ENCODE assay signal across 9 cellular contexts in the genomic region with DNA sequence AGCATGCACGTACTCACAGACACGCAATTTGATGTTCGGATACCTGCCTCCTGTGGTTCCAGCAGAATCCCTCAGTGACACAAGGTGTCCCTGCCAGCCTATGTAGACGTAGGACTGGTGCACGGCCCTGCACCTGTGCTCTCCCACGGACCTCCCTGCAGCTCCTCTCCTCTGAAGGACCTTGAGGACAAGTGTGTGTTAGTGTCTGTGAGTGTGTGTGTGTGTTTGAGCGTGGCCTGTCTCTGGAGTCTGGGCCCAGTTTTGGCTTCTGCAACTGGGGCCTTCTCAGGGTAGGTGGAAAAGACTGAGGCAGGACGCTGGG. TPM values are rescaled to one million over a fixed set of nuclear protein-coding genes. Genes with fewer than 3 reads are reported as not detected.
DNase-seq lines count a peak whose midpoint lies in the region; ATAC-seq, FAIRE-seq and TF ChIP-seq lines count a peak whose summit lies in the region.
"Had no signal": no experiment of that assay in that cellular context is flagged by ENCODE, and none has a peak within 500 bp of the region (broad histone marks: within the 10 kb centered on the region; RNA-seq: fewer than 3 reads in every experiment).

No MANE protein-coding gene starts in this region.

- no peak for ATAC-seq in activated naive CD8-positive, alpha-beta T cell treated with anti-CD3 and anti-CD28 coated beads, Interleukin-2, amount 10 ng/mL, durations not matched to agents 7 days and 5 days (ENCODE audit: low read depth)
- ATAC-seq in HG03354 (IDR thresholded peaks at IDR 0.05; ENCODE audit: poor library complexity, severe bottlenecking, unreplicated experiment), result no peak

- H3K4me2 ChIP-seq in keratinocyte (ENCODE audit: control insufficient read depth, extremely low read depth, insufficient read depth, low read depth, low read length), result peak overlapping the region; percentile 70

- DNase-seq in activated CD4-positive, alpha-beta T cell treated with anti-CD3 and anti-CD28 coated beads, Interleukin-2, amount 10 ng/mL, durations not matched to agents 24 days and 14 days, result no peak
- DNase-seq in activated CD4-positive, alpha-beta T cell treated with anti-CD3 and anti-CD28 coated beads, Interleukin-2, amount 50 U/mL, for 1 hour, result no peak
- no peak for DNase-seq in activated naive CD8-positive, alpha-beta T cell treated with anti-CD3 and anti-CD28 coated beads, Interleukin-2, amount 10 ng/mL, durations not matched to agents 7 days and 5 days
- no peak for DNase-seq in keratinocyte (ENCODE audit: low read depth, low spot score)
- DNase-seq in testis, result no peak
- no peak for DNase-seq in NCI-H146 treated with DMSO at 0.1 percent for 48 hours (lab: John Stamatoyannopoulos, UW; ENCODE audit: unreplicated experiment)
- no peak for DNase-seq in stimulated activated CD4-positive, alpha-beta T cell treated with anti-CD3 and anti-CD28 coated beads, Interleukin-1b, Interleukin-23, amount 100 ng/mL, for 48 hours

- H3K27me3 Mint-ChIP-seq in activated CD4-positive, alpha-beta T cell treated with anti-CD3 and anti-CD28 coated beads, Interleukin-2, amount 10 ng/mL, durations not matched to agents 24 days and 14 days, result peaks cover 62% of the 10 kb centered on the region
- H3K27me3 Mint-ChIP-seq in activated naive CD8-positive, alpha-beta T cell treated with anti-CD3 and anti-CD28 coated beads, Interleukin-2, amount 10 ng/mL, durations not matched to agents 7 days and 5 days, result peaks cover 51% of the 10 kb centered on the region

- intact Hi-C loops in activated CD4-positive, alpha-beta T cell treated with anti-CD3 and anti-CD28 coated beads, Interleukin-2, amount 10 ng/mL, durations not matched to agents 24 days and 14 days (cut with micrococcal nuclease), result no loop called here
- intact Hi-C loops in testis (cut with DNase I; ENCODE audit: low total_unique reads), result no loop called here

- H3K79me2 ChIP-seq in keratinocyte (ENCODE audit: control insufficient read depth, insufficient read depth, low read length), result no peaks in the 10 kb centered on the region

- POLR2A ChIA-PET in activated naive CD8-positive, alpha-beta T cell treated with anti-CD3 and anti-CD28 coated beads, Interleukin-2, amount 10 ng/mL, durations not matched to agents 7 days and 5 days (lab: Charles Lee), result no interaction called here

- TF ChIP-seq CTCF in keratinocyte (optimal IDR thresholded peaks at IDR 0.05 in 1 of 3, IDR thresholded peaks at IDR 0.05 in 1 of 3, conservative IDR thresholded peaks at IDR 0.05 in 1 of 3; ENCODE audit: extremely low read depth in 1 of 3, insufficient read depth in 2 of 3, low read length in 3 of 3) (no peak), testis (IDR thresholded peaks at IDR 0.05) (no peak)

- H3K27ac ChIP-seq in keratinocyte (ENCODE audit: control insufficient read depth, insufficient read depth, low read length) (no peak overlapping the region), testis (no peak overlapping the region)

- dilution Hi-C loops in keratinocyte (cut with MboI; ENCODE audit: extremely low pct_ligation_motif_present, low sequenced_read_pairs), result no loop called here

- no peaks in the 10 kb centered on the region for H4K20me1 ChIP-seq in keratinocyte (ENCODE audit: control insufficient read depth, extremely low read depth, insufficient read depth, low read length)

- 28% methylated on average over 4 to 8 of the region's 8 CpGs for WGBS in testis, 2 donors

- no peaks in the 10 kb centered on the region for H3K9me3 Mint-ChIP-seq in activated CD4-positive, alpha-beta T cell treated with anti-CD3 and anti-CD28 coated beads, Interleukin-2, amount 10 ng/mL, durations not matched to agents 24 days and 14 days
- H3K9me3 Mint-ChIP-seq in activated naive CD8-positive, alpha-beta T cell treated with anti-CD3 and anti-CD28 coated beads, Interleukin-2, amount 10 ng/mL, durations not matched to agents 7 days and 5 days, result no peaks in the 10 kb centered on the region

- peaks cover 6% of the 10 kb centered on the region for H3K4me1 Mint-ChIP-seq in activated CD4-positive, alpha-beta T cell treated with anti-CD3 and anti-CD28 coated beads, Interleukin-2, amount 10 ng/mL, durations not matched to agents 24 days and 14 days
- peaks cover 12% of the 10 kb centered on the region for H3K4me1 Mint-ChIP-seq in activated naive CD8-positive, alpha-beta T cell treated with anti-CD3 and anti-CD28 coated beads, Interleukin-2, amount 10 ng/mL, durations not matched to agents 7 days and 5 days

- H3K4me3 ChIP-seq in keratinocyte (ENCODE audit: control insufficient read depth in 2 of 3, extremely low read depth in 1 of 3, insufficient read depth in 2 of 3, low read depth in 1 of 3, low read length in 3 of 3) (peak overlapping the region in 2 of 3 experiments; percentile 36 to 49), testis (peak overlapping the region; percentile 57 to 73)

- no peaks in the 10 kb centered on the region for H3K9me1 ChIP-seq in keratinocyte (ENCODE audit: control insufficient read depth, extremely low read depth, insufficient read depth, low read length)

- H3K9me3 ChIP-seq in keratinocyte (ENCODE audit: control insufficient read depth, low read depth, low read length) (no peaks in the 10 kb centered on the region), testis (no peaks in the 10 kb centered on the region)

- FAIRE-seq in keratinocyte (lab: Jason Lieb, UNC), result no peak

- H3K27me3 ChIP-seq in keratinocyte (ENCODE audit: control insufficient read depth, extremely low read depth, insufficient read depth, low read length) (peaks cover 44% of the 10 kb centered on the region), testis (no peaks in the 10 kb centered on the region)

- peak overlapping the region; percentile 73 for H3K4me3 Mint-ChIP-seq in activated CD4-positive, alpha-beta T cell treated with anti-CD3 and anti-CD28 coated beads, Interleukin-2, amount 10 ng/mL, durations not matched to agents 24 days and 14 days
- peak overlapping the region; percentile 76 for H3K4me3 Mint-ChIP-seq in activated naive CD8-positive, alpha-beta T cell treated with anti-CD3 and anti-CD28 coated beads, Interleukin-2, amount 10 ng/mL, durations not matched to agents 7 days and 5 days

- H3K9ac ChIP-seq in keratinocyte (ENCODE audit: control insufficient read depth, extremely low read depth, insufficient read depth, low read length), result peak overlapping the region; percentile 33

- H3K36me3 Mint-ChIP-seq in activated CD4-positive, alpha-beta T cell treated with anti-CD3 and anti-CD28 coated beads, Interleukin-2, amount 10 ng/mL, durations not matched to agents 24 days and 14 days (ENCODE audit: low read depth), result no peaks in the 10 kb centered on the region
- no peaks in the 10 kb centered on the region for H3K36me3 Mint-ChIP-seq in activated naive CD8-positive, alpha-beta T cell treated with anti-CD3 and anti-CD28 coated beads, Interleukin-2, amount 10 ng/mL, durations not matched to agents 7 days and 5 days

- H3K4me1 ChIP-seq in keratinocyte (ENCODE audit: control insufficient read depth, extremely low read depth, insufficient read depth, low read length), result peaks cover 5% of the 10 kb centered on the region
- H3K4me1 ChIP-seq in testis, result peaks cover 10% of the 10 kb centered on the region

- H2AFZ ChIP-seq in keratinocyte (ENCODE audit: control insufficient read depth, low read length), result no peak overlapping the region

- H3K36me3 ChIP-seq in keratinocyte (ENCODE audit: control insufficient read depth in 2 of 2, extremely low read depth in 1 of 2, insufficient read depth in 2 of 2, low read length in 2 of 2) (no peaks in the 10 kb centered on the region), testis (ENCODE audit: low read depth, missing control alignments) (no peaks in the 10 kb centered on the region)

- no peak overlapping the region for H3K27ac Mint-ChIP-seq in activated CD4-positive, alpha-beta T cell treated with anti-CD3 and anti-CD28 coated beads, Interleukin-2, amount 10 ng/mL, durations not matched to agents 24 days and 14 days
- H3K27ac Mint-ChIP-seq in activated naive CD8-positive, alpha-beta T cell treated with anti-CD3 and anti-CD28 coated beads, Interleukin-2, amount 10 ng/mL, durations not matched to agents 7 days and 5 days, result no peak overlapping the region

- TF ChIP-seq POLR2A in testis (IDR thresholded peaks at IDR 0.05), result no peak

RNA-seq across cellular contexts. Expression of gene DMBX1, which starts 22.5 kb away (rescaled TPM):
- 0.07 TPM in 1 of 2 replicates, not detected in the other for total RNA-seq in activated CD4-positive, alpha-beta T cell treated with anti-CD3 and anti-CD28 coated beads, Interleukin-2, amount 10 ng/mL, durations not matched to agents 24 days and 14 days
- under 1 TPM in 1 of 2 experiments, not detected in 1; 0.11 TPM for total RNA-seq in activated naive CD8-positive, alpha-beta T cell treated with anti-CD3 and anti-CD28 coated beads, Interleukin-2, amount 10 ng/mL, durations not matched to agents 7 days and 5 days
- polyA plus RNA-seq in keratinocyte, result not detected in 3 replicates
- not detected for polyA plus RNA-seq in keratinocyte (2011; ENCODE audit: low read depth)
- not detected in 2 replicates for polyA plus RNA-seq in keratinocyte (2011; cell fraction: cytosol; rRNA removed)
- not detected in 2 replicates for polyA plus RNA-seq in keratinocyte (2011; cell fraction: nucleus; rRNA removed)
- 0.06 TPM in 1 of 2 replicates, not detected in the other for polyA plus RNA-seq in keratinocyte (2012; ENCODE audit: low replicate concordance)
- polyA minus RNA-seq in keratinocyte, result not detected in 3 replicates
- polyA minus RNA-seq in keratinocyte (2011; cell fraction: cytosol; rRNA and poly(A)+ RNA removed), result not detected
- polyA minus RNA-seq in keratinocyte (2011; cell fraction: nucleus; rRNA and poly(A)+ RNA removed), result not detected in 2 replicates
- total RNA-seq in testis, result 1 to 10 TPM; 1.7 to 2.0 TPM
- polyA plus RNA-seq in testis (ENCODE audit: insufficient read depth, low read depth, low replicate concordance), result 1.1 TPM
- total RNA-seq: LHCN-M2 had no signal
